Comparison of ENCODE assay signal across 28 cellular contexts in genomic region chr14:69727860-69728259, GRCh38. TPM values are rescaled to one million over a fixed set of nuclear protein-coding genes. Genes with fewer than 3 reads are reported as not detected.
DNase-seq lines count a peak whose midpoint lies in the region; ATAC-seq, FAIRE-seq and TF ChIP-seq lines count a peak whose summit lies in the region.
"Had no signal": no experiment of that assay in that cellular context is flagged by ENCODE, and none has a peak within 500 bp of the region (broad histone marks: within the 10 kb centered on the region; RNA-seq: fewer than 3 reads in every experiment).

No MANE protein-coding gene starts in this region.

- no peak overlapping the region for H3K4ac ChIP-seq in H1 (replicated peaks; ENCODE audit: insufficient read length, low read depth, low read length)

- H3K14ac ChIP-seq in H1 (ENCODE audit: insufficient read length): no peak overlapping the region

- H2BK120ac ChIP-seq in H1 (replicated peaks; ENCODE audit: low read depth, low read length): no peak overlapping the region

- no peaks in the 10 kb centered on the region for H3K9me3 Mint-ChIP-seq in activated CD4-positive, alpha-beta T cell treated with anti-CD3 and anti-CD28 coated beads, Interleukin-2, amount 10 ng/mL, durations not matched to agents 24 days and 14 days
- H3K9me3 Mint-ChIP-seq in GM23338: no peaks in the 10 kb centered on the region
- H3K9me3 Mint-ChIP-seq: activated CD4-positive, alpha-beta T cell treated with anti-CD3 and anti-CD28 coated beads, Interleukin-2, amount 10 ng/mL, durations not matched to agents 7 days and 5 days; neural crest cell; stimulated activated naive CD8-positive, alpha-beta T cell treated with anti-CD3 and anti-CD28 coated beads, Interleukin-15, Interleukin-2, amounts not matched to agents 100 ng/mL and 50 ng/mL, for 24 hours had no signal

- FAIRE-seq in H1 (lab: Jason Lieb, UNC): no peak
- FAIRE-seq: A204.1, endothelial cell of umbilical vein, small intestine had no signal

- H3K4me1 ChIP-seq in GM23338 (ENCODE audit: insufficient read depth) (no peaks in the 10 kb centered on the region), H1 (replicated peaks in 1 of 4; ENCODE audit: control insufficient read depth in 3 of 4, insufficient read depth in 4 of 4, low read length in 3 of 4) (no peaks in the 10 kb centered on the region; a peak in 3 of 7 replicates), skeletal muscle tissue (ENCODE audit: control insufficient read depth in 3 of 3, insufficient read depth in 3 of 3, low read length in 3 of 3) (peaks cover 3 to 12% (median 10%) of the 10 kb centered on the region in 3 donors), ascending aorta (peaks cover 0 to 10% of the 10 kb centered on the region in 2 donors)
- H3K4me1 ChIP-seq: prostate gland had no signal

- WGBS in H1 (ENCODE audit: extremely low coverage in 1 of 2, insufficient coverage in 1 of 2, insufficient read length in 1 of 2, insufficient replicate concordance in 2 of 2, low coverage in 1 of 2, low lambda C conversion rate in 2 of 2, missing lambda C conversion rate in 1 of 2), 2 experiments: 96% methylated on average over 4 of the region's 4 CpGs; no CpG with 5 or more reads in 1 of the 2 experiments

- no peak overlapping the region for H3K56ac ChIP-seq in H1 (replicated peaks; ENCODE audit: insufficient read length, low read depth, low read length)

- peak overlapping the region; percentile 79 for H3K4me3 Mint-ChIP-seq in activated CD4-positive, alpha-beta T cell treated with anti-CD3 and anti-CD28 coated beads, Interleukin-2, amount 10 ng/mL, durations not matched to agents 24 days and 14 days
- no peak overlapping the region for H3K4me3 Mint-ChIP-seq in GM23338
- H3K4me3 Mint-ChIP-seq: activated CD4-positive, alpha-beta T cell treated with anti-CD3 and anti-CD28 coated beads, Interleukin-2, amount 10 ng/mL, durations not matched to agents 7 days and 5 days; neural crest cell had no signal

- no peak overlapping the region for H3K23ac ChIP-seq in H1 (ENCODE audit: insufficient read length)

- no peak overlapping the region for H4K5ac ChIP-seq in H1 (ENCODE audit: insufficient read length, low read depth, low read length)

- H3K79me2 ChIP-seq in GM23338 (replicated peaks; ENCODE audit: insufficient read depth) (no peaks in the 10 kb centered on the region), H1 (ENCODE audit: control insufficient read depth in 1 of 2, insufficient read depth in 2 of 2, low read length in 2 of 2) (no peaks in the 10 kb centered on the region)

- peaks cover 10% of the 10 kb centered on the region for H3K27me3 Mint-ChIP-seq in activated CD4-positive, alpha-beta T cell treated with anti-CD3 and anti-CD28 coated beads, Interleukin-2, amount 10 ng/mL, durations not matched to agents 24 days and 14 days
- no peaks in the 10 kb centered on the region for H3K27me3 Mint-ChIP-seq in GM23338 (ENCODE audit: insufficient read depth, low read depth, poor library complexity)
- H3K27me3 Mint-ChIP-seq: activated CD4-positive, alpha-beta T cell treated with anti-CD3 and anti-CD28 coated beads, Interleukin-2, amount 10 ng/mL, durations not matched to agents 7 days and 5 days; stimulated activated naive CD8-positive, alpha-beta T cell treated with anti-CD3 and anti-CD28 coated beads, Interleukin-15, Interleukin-2, amounts not matched to agents 100 ng/mL and 50 ng/mL, for 24 hours had no signal

- POLR2A ChIA-PET in H1 (lab: Charles Lee; ENCODE audit: partially characterized antibody): interaction anchor here (0.9 to 1.5 kb wide), 2 partner anchors 15 to 40 kb away, joined by 3 read pairs; no protein-coding TSS in a partner anchor

- no peak for TF ChIP-seq POLR2A in H1 (IDR thresholded peaks at IDR 0.05; ENCODE audit: control extremely low read depth in 1 of 2, low read depth in 2 of 2, low read length in 2 of 2)

- H3F3A ChIP-seq in GM23338 (replicated peaks; ENCODE audit: low read depth): 0 out of 2 replicates have a peak, but pooled peaks cover 3% of the 10 kb centered on the region

- no peak for TF ChIP-seq EP300 in H1 (IDR thresholded peaks at IDR 0.05; ENCODE audit: borderline replicate concordance in 1 of 2, low read depth in 2 of 2, low read length in 2 of 2)

- intact Hi-C loops in activated CD4-positive, alpha-beta T cell treated with anti-CD3 and anti-CD28 coated beads, Interleukin-2, amount 10 ng/mL, durations not matched to agents 24 days and 14 days (cut with micrococcal nuclease): loop anchor here (1.0 to 5.0 kb wide), 4 partner anchors 39 to 143 kb away; partner anchors contain the start of genes SRSF5 and SUSD6
- intact Hi-C loops in ascending aorta (cut with DNase I): loop anchor here (1.0 kb wide), 2 partner anchors 125 to 143 kb away; no protein-coding TSS in a partner anchor

- no peak overlapping the region for H3K18ac ChIP-seq in H1 (ENCODE audit: extremely low read depth, low read length)

- ATAC-seq in GM23338 (no peak), GM18873 (IDR thresholded peaks at IDR 0.05; ENCODE audit: low FRiP score, unreplicated experiment) (no peak), HG03571 (IDR thresholded peaks at IDR 0.05; ENCODE audit: unreplicated experiment) (no peak)

- H3K9me3 ChIP-seq in H1 (ENCODE audit: insufficient read depth in 2 of 2, low read depth in 1 of 2, low read length in 1 of 2) (no peaks in the 10 kb centered on the region), skeletal muscle tissue (ENCODE audit: control insufficient read depth in 3 of 3, low read length in 3 of 3) (no peaks in the 10 kb centered on the region), ascending aorta (no peaks in the 10 kb centered on the region)
- H3K9me3 ChIP-seq: prostate gland, tibial nerve had no signal

- no peak overlapping the region for H3K4me2 ChIP-seq in GM23338
- H3K4me2 ChIP-seq in H1 (ENCODE audit: insufficient read depth in 1 of 2, low read depth in 2 of 2, low read length in 2 of 2): no peak overlapping the region

- no peak overlapping the region for H2BK20ac ChIP-seq in H1 (ENCODE audit: low read length)

- H3K79me1 ChIP-seq in H1 (ENCODE audit: low read depth, low read length): no peaks in the 10 kb centered on the region

- H3K9me2 ChIP-seq in GM23338 (ENCODE audit: insufficient read depth): no peaks in the 10 kb centered on the region

- H4K20me1 ChIP-seq in GM23338 (replicated peaks; ENCODE audit: insufficient read depth) (no peaks in the 10 kb centered on the region), H1 (replicated peaks in 1 of 2; ENCODE audit: control insufficient read depth in 1 of 2, insufficient read depth in 2 of 2, low read length in 2 of 2) (no peaks in the 10 kb centered on the region)

- H3K23me2 ChIP-seq in H1 (ENCODE audit: low read depth, low read length): peaks cover 3% of the 10 kb centered on the region; the same call in 1 of the 2 replicates

- no peak overlapping the region for H3K27ac ChIP-seq in GM23338 (ENCODE audit: low read depth)
- no peak overlapping the region for H3K27ac ChIP-seq in H1 (ENCODE audit: low read depth, low read length)
- H3K27ac ChIP-seq in skeletal muscle tissue (ENCODE audit: low read depth, low read length): peak overlapping the region; percentile 2
- no peak overlapping the region for H3K27ac ChIP-seq in ascending aorta
- H3K27ac ChIP-seq: coronary artery, PC-9 had no signal

- DNase-seq in activated CD4-positive, alpha-beta T cell treated with anti-CD3 and anti-CD28 coated beads, Interleukin-2, amount 10 ng/mL, durations not matched to agents 24 days and 14 days: no peak
- no peak for DNase-seq in activated CD4-positive, alpha-beta T cell treated with anti-CD3 and anti-CD28 coated beads, Interleukin-2, amount 50 U/mL, for 1 hour
- DNase-seq in GM23338 (ENCODE audit: low spot score) (no peak), H1 (ENCODE audit: low read depth in 1 of 2, low spot score in 2 of 2) (no peak), ascending aorta (ENCODE audit: low spot score in 2 of 2) (no peak)
- DNase-seq: activated CD4-positive, alpha-beta T cell treated with anti-CD3 and anti-CD28 coated beads, Interleukin-2, amount 10 ng/mL, durations not matched to agents 7 days and 5 days; activated naive CD4-positive, alpha-beta T cell; amniotic stem cell; H9; head of caudate nucleus; NCI-H1105 treated with DMSO at 0.1 percent for 48 hours; NCI-H2081; NCI-H446 treated with DMSO at 0.1 percent for 48 hours; PC-9; SIG-M5; small intestine; stimulated activated CD4-positive, alpha-beta T cell treated with anti-CD3 and anti-CD28 coated beads, Interleukin-2, amount 100 ng/mL, for 48 hours; T-helper 2 cell had no signal

- TF ChIP-seq CTCF in GM23338 (conservative IDR thresholded peaks at IDR 0.05; ENCODE audit: low read depth in 2 of 2) (no peak), H1 (IDR thresholded peaks at IDR 0.05; ENCODE audit: control extremely low read depth in 1 of 3, insufficient read depth in 1 of 3, low read depth in 1 of 3, low read length in 3 of 3) (no peak), ascending aorta (IDR thresholded peaks at IDR 0.05) (no peak)

- CTCF ChIA-PET in H1 (lab: Charles Lee; ENCODE audit: partially characterized antibody): interaction anchor here (0.5 to 4.2 kb wide), 28 partner anchors 10 to 196 kb away, joined by 3 to 47 read pairs (median 5); partner anchors contain the start of genes SRSF5 and SUSD6

- H2AK5ac ChIP-seq in H1 (ENCODE audit: low read depth, low read length): no peak overlapping the region

- peak overlapping the region; percentile 54 for H3K27ac Mint-ChIP-seq in activated CD4-positive, alpha-beta T cell treated with anti-CD3 and anti-CD28 coated beads, Interleukin-2, amount 10 ng/mL, durations not matched to agents 24 days and 14 days
- no peak overlapping the region for H3K27ac Mint-ChIP-seq in GM23338
- H3K27ac Mint-ChIP-seq: stimulated activated naive CD8-positive, alpha-beta T cell treated with anti-CD3 and anti-CD28 coated beads, Interleukin-15, Interleukin-2, amounts not matched to agents 100 ng/mL and 50 ng/mL, for 24 hours had no signal

- H4K91ac ChIP-seq in H1 (replicated peaks; ENCODE audit: insufficient read length, low read length): no peak overlapping the region

- peaks cover 33% of the 10 kb centered on the region for H3K4me1 Mint-ChIP-seq in activated CD4-positive, alpha-beta T cell treated with anti-CD3 and anti-CD28 coated beads, Interleukin-2, amount 10 ng/mL, durations not matched to agents 24 days and 14 days
- peaks cover 2% of the 10 kb centered on the region; the same call in 1 of the 3 replicates for H3K4me1 Mint-ChIP-seq in GM23338

- H2BK15ac ChIP-seq in H1 (ENCODE audit: low read length): no peak overlapping the region

- H3K36me3 Mint-ChIP-seq in activated CD4-positive, alpha-beta T cell treated with anti-CD3 and anti-CD28 coated beads, Interleukin-2, amount 10 ng/mL, durations not matched to agents 24 days and 14 days (ENCODE audit: low read depth): no peaks in the 10 kb centered on the region
- H3K36me3 Mint-ChIP-seq in GM23338 (ENCODE audit: low read depth): no peaks in the 10 kb centered on the region; the same call in 2 of the 3 replicates

- H3K4me3 ChIP-seq in GM23338: no peak overlapping the region
- no peak overlapping the region for H3K4me3 ChIP-seq in H1 (ENCODE audit: extremely low read depth in 1 of 4, insufficient read depth in 2 of 4, low read depth in 3 of 4, low read length in 4 of 4)
- H3K4me3 ChIP-seq in skeletal muscle tissue (ENCODE audit: low read length in 3 of 3): no peak overlapping the region
- no peak overlapping the region for H3K4me3 ChIP-seq in ascending aorta
- H3K4me3 ChIP-seq: prostate gland had no signal

- 0 out of 2 replicates have a peak overlapping the region, but pooled peaks have one; percentile 27 for H2BK12ac ChIP-seq in H1 (ENCODE audit: low read depth, low read length)

- TF ChIP-seq RAD21 in H1 (IDR thresholded peaks at IDR 0.05 in 1 of 2, conservative IDR thresholded peaks at IDR 0.05 in 1 of 2; ENCODE audit: low read depth in 2 of 2, low read length in 2 of 2): no peak

- H3K9ac ChIP-seq in H1 (replicated peaks in 1 of 4; ENCODE audit: extremely low read depth in 1 of 4, low read depth in 3 of 4, low read length in 3 of 4) (no peak overlapping the region), skeletal muscle tissue (ENCODE audit: low read depth in 1 of 3, low read length in 3 of 3) (peak overlapping the region in 1 of 3 donors; percentile 33)

- H3K36me3 ChIP-seq in GM23338 (ENCODE audit: insufficient read depth) (no peaks in the 10 kb centered on the region), H1 (ENCODE audit: control insufficient read depth in 2 of 4, insufficient read depth in 4 of 4, low read length in 3 of 4) (no peaks in the 10 kb centered on the region), skeletal muscle tissue (ENCODE audit: control insufficient read depth in 3 of 3, insufficient read depth in 3 of 3, low read length in 3 of 3) (no peaks in the 10 kb centered on the region), ascending aorta (no peaks in the 10 kb centered on the region)
- H3K36me3 ChIP-seq: prostate gland, tibial nerve had no signal

- H3K27me3 ChIP-seq in GM23338 (ENCODE audit: insufficient read depth) (peaks cover 11% of the 10 kb centered on the region; the same call in 1 of the 2 replicates), H1 (replicated peaks in 1 of 4; ENCODE audit: control insufficient read depth in 3 of 4, extremely low read depth in 1 of 4, insufficient read depth in 3 of 4, low read length in 3 of 4) (peaks cover 0 to 11% (median 9%) of the 10 kb centered on the region in 4 experiments; a peak in 5 of 7 replicates), skeletal muscle tissue (ENCODE audit: control insufficient read depth in 3 of 3, insufficient read depth in 3 of 3, low read length in 3 of 3) (no peaks in the 10 kb centered on the region), ascending aorta (no peaks in the 10 kb centered on the region)
- H3K27me3 ChIP-seq: tibial nerve had no signal

- H2AFZ ChIP-seq in GM23338 (peak overlapping the region; percentile 98), H1 (ENCODE audit: low read length) (peak overlapping the region; percentile 88; the same call in 1 of the 2 replicates)

- no peak overlapping the region for H2BK5ac ChIP-seq in H1 (ENCODE audit: low read depth, low read length)

- H4K8ac ChIP-seq in H1 (ENCODE audit: extremely low read depth, insufficient read depth, low read length): peak overlapping the region; percentile 41; the same call in 1 of the 2 replicates

RNA-seq across cellular contexts. Expression of gene SRSF5, which starts 39.1 kb away (rescaled TPM):
- 319 and 322 TPM in 2 replicates for total RNA-seq in activated CD4-positive, alpha-beta T cell treated with anti-CD3 and anti-CD28 coated beads, Interleukin-2, amount 10 ng/mL, durations not matched to agents 24 days and 14 days
- 172 and 204 TPM in 2 replicates for total RNA-seq in GM23338 (2014; rRNA removed; shearing (Covaris generic))
- polyA plus RNA-seq in GM23338 (2016; fragmentation: Nextera tagmentation; extraction: Ambion mirVana) (343 and 389 TPM in 2 replicates), H1 (2011; rRNA removed) (101 and 114 TPM in 2 replicates)
- total RNA-seq in H1 (2021; fragmentation: NEBNext Ultra II Directional; extraction: Animal tissue kit (Norgen Biotek cat#: 25700)): 226 and 238 TPM in 2 replicates
- polyA plus RNA-seq in H1 (2011; cell fraction: cytosol; rRNA removed): 369 TPM
- polyA plus RNA-seq in H1 (2011; cell fraction: nucleus; rRNA removed): 200 TPM
- 380 to 494 TPM (median 401 TPM) in 4 replicates for polyA plus RNA-seq in H1 (2012, experiment 1 of 2)
- polyA plus RNA-seq in H1 (2012, experiment 2 of 2): 62.0 TPM
- polyA plus RNA-seq in H1 (2013, experiment 1 of 2): 219 TPM
- polyA plus RNA-seq in H1 (2013, experiment 2 of 2): 196 TPM
- 82.9 and 96.4 TPM in 2 replicates for polyA minus RNA-seq in H1 (2011; rRNA and poly(A)+ RNA removed)
- 118 TPM for polyA minus RNA-seq in H1 (2011; cell fraction: cytosol; rRNA and poly(A)+ RNA removed)
- polyA minus RNA-seq in H1 (2011; cell fraction: nucleus; rRNA and poly(A)+ RNA removed): 225 TPM
- total RNA-seq in skeletal muscle tissue (77.2 TPM), ascending aorta (113 TPM)
